ENCODE assay signal across 10 cellular contexts in the genomic region with DNA sequence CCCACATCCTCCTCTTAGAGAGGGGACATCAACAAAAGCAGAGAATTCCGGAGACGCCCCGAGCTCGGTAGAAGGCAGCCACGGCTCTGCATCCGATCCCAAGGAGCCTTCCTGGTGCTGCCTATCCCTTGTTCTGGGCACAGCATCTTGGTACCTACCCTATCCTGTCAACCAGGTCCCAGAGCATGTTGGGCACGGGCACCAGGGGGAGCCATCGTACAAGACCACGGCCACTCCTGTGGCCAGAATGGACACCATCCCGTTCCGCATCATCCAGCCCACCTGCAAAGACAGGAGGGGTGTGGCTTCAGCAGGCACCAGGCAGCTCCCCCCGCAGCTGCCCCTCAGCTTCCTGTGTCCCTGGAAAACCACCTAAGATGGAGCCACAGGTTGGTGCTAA.
A peak's percentile ranks its signal among the peaks of the same experiment; 100 is the strongest.
DNase-seq lines count a peak whose midpoint lies in the region; TF ChIP-seq lines count a peak whose summit lies in the region.
"Had no signal": no experiment of that assay in that cellular context is flagged by ENCODE, and none has a peak within 500 bp of the region (broad histone marks: within the 10 kb centered on the region; RNA-seq: fewer than 3 reads in every experiment).

No MANE protein-coding gene starts in this region.

- no peaks in the 10 kb centered on the region for H3K36me3 ChIP-seq in MM.1S (replicated peaks; ENCODE audit: insufficient read depth, low read length)
- H3K36me3 ChIP-seq in GM23248 (ENCODE audit: low read depth) = no peaks in the 10 kb centered on the region

- no peaks in the 10 kb centered on the region for H3K4me1 Mint-ChIP-seq in osteocyte (ENCODE audit: unreplicated experiment)
- H3K4me1 Mint-ChIP-seq: B cell had no signal

- H3K9ac ChIP-seq in MM.1S (ENCODE audit: low read length) (no peak overlapping the region), GM23248 (no peak overlapping the region)

- in situ Hi-C loops in GM23248 (cut with MboI) = no loop called here

- H3F3A ChIP-seq in MM.1S (ENCODE audit: insufficient read depth, low read length) (no peaks in the 10 kb centered on the region), GM23248 (ENCODE audit: insufficient read depth) (no peaks in the 10 kb centered on the region)

- TF ChIP-seq CTCF in MM.1S (IDR thresholded peaks at IDR 0.05; ENCODE audit: low read length) (peak; percentile 36), osteocyte (IDR thresholded peaks at IDR 0.05) (no peak)

- H3K27ac ChIP-seq in MM.1S (ENCODE audit: low read length) = no peak overlapping the region
- no peak overlapping the region for H3K27ac ChIP-seq in GM23248

- H3K79me2 ChIP-seq in MM.1S (ENCODE audit: low read length) (no peaks in the 10 kb centered on the region), GM23248 (ENCODE audit: insufficient read depth) (no peaks in the 10 kb centered on the region)

- H3K9me2 ChIP-seq in MM.1S (replicated peaks; ENCODE audit: insufficient read depth, low read length) (no peaks in the 10 kb centered on the region), GM23248 (ENCODE audit: insufficient read depth) (no peaks in the 10 kb centered on the region)

- H3K27me3 Mint-ChIP-seq in osteocyte (ENCODE audit: unreplicated experiment) = no peaks in the 10 kb centered on the region
- H3K27me3 Mint-ChIP-seq: B cell had no signal

- H3K27ac Mint-ChIP-seq in osteocyte (ENCODE audit: unreplicated experiment) = no peak overlapping the region
- H3K27ac Mint-ChIP-seq: B cell; natural killer cell treated with Interleukin-12 subunit alpha and Interleukin-12 subunit beta and Interleukin-15 and Interleukin-18, amount 100 ng/mL, for 72 hours had no signal

- no peak overlapping the region for H3K4me3 Mint-ChIP-seq in osteocyte (ENCODE audit: unreplicated experiment)
- H3K4me3 Mint-ChIP-seq: B cell; natural killer cell treated with Interleukin-12 subunit alpha and Interleukin-12 subunit beta and Interleukin-15 and Interleukin-18, amount 100 ng/mL, for 72 hours had no signal

- 63 to 77% methylated on average over 12 of the region's 12 CpGs for whole genome bisulfite sequencing in GM23248 (ENCODE audit: low coverage in 1 of 2, low lambda C conversion rate in 2 of 2, missing lambda C conversion rate in 2 of 2), 2 experiments

- H3K27me3 ChIP-seq in MM.1S (replicated peaks; ENCODE audit: insufficient read depth, low read length) (no peaks in the 10 kb centered on the region), GM23248 (replicated peaks; ENCODE audit: insufficient read depth) (no peaks in the 10 kb centered on the region)

- peaks cover 29% of the 10 kb centered on the region for H3K9me3 Mint-ChIP-seq in osteocyte (ENCODE audit: unreplicated experiment)
- H3K9me3 Mint-ChIP-seq: natural killer cell treated with Interleukin-12 subunit alpha and Interleukin-12 subunit beta and Interleukin-15 and Interleukin-18, amount 100 ng/mL, for 72 hours had no signal

- no peaks in the 10 kb centered on the region for H3K36me3 Mint-ChIP-seq in osteocyte (ENCODE audit: unreplicated experiment)
- H3K36me3 Mint-ChIP-seq: natural killer cell treated with Interleukin-12 subunit alpha and Interleukin-12 subunit beta and Interleukin-15 and Interleukin-18, amount 100 ng/mL, for 72 hours had no signal

- H2AFZ ChIP-seq in MM.1S (ENCODE audit: low read length) = no peak overlapping the region
- no peak overlapping the region for H2AFZ ChIP-seq in GM23248

- no peak overlapping the region for H3K4me3 ChIP-seq in MM.1S (ENCODE audit: low read length)
- no peak overlapping the region for H3K4me3 ChIP-seq in GM23248

- H3K4me2 ChIP-seq in MM.1S (ENCODE audit: low read depth, low read length) (no peak overlapping the region), GM23248 (ENCODE audit: unreplicated experiment) (no peak overlapping the region)

- H3K9me3 ChIP-seq in MM.1S (replicated peaks; ENCODE audit: insufficient read depth, low read length) (no peaks in the 10 kb centered on the region), GM23248 (ENCODE audit: low read depth) (no peaks in the 10 kb centered on the region)

- DNase-seq in NCI-H82 (lab: John Stamatoyannopoulos, UW) (peak; percentile 31), NCI-H82 treated with DMSO at 0.1 percent for 48 hours (lab: John Stamatoyannopoulos, UW; ENCODE audit: unreplicated experiment) (no peak), MM.1S (no peak), dermis blood vessel endothelial cell (peak; percentile 7), osteocyte (ENCODE audit: extremely low spot score, unreplicated experiment) (no peak), GM23248 (no peak), RPMI8226 (no peak)
- peak; percentile 14 for DNase-seq in stimulated activated CD4-positive, alpha-beta T cell treated with anti-CD3 and anti-CD28 coated beads, Interleukin-1b, Interleukin-23, amount 100 ng/mL, for 48 hours

- H4K20me1 ChIP-seq in MM.1S (ENCODE audit: insufficient read depth, low read length) (no peaks in the 10 kb centered on the region), GM23248 (ENCODE audit: insufficient read depth) (no peaks in the 10 kb centered on the region)

- H3K4me1 ChIP-seq in MM.1S (ENCODE audit: low read length) = no peaks in the 10 kb centered on the region
- no peaks in the 10 kb centered on the region for H3K4me1 ChIP-seq in GM23248 (ENCODE audit: insufficient read depth)

Comparison
In these comparisons a context has a peak if more than half of its experiments do, and no peak if none do; other contexts are left out.
1. DNase-seq: peak in NCI-H82 (single experiment), dermis blood vessel endothelial cell (single experiment) and stimulated activated CD4-positive, alpha-beta T cell treated with anti-CD3 and anti-CD28 coated beads, Interleukin-1b, Interleukin-23, amount 100 ng/mL, for 48 hours (single experiment); none in NCI-H82 treated with DMSO at 0.1 percent for 48 hours (single experiment), MM.1S (single experiment), osteocyte (single experiment), GM23248 (single experiment) and RPMI8226 (single experiment).